35 cellular contexts compared by ENCODE assay signal in the genomic region with DNA sequence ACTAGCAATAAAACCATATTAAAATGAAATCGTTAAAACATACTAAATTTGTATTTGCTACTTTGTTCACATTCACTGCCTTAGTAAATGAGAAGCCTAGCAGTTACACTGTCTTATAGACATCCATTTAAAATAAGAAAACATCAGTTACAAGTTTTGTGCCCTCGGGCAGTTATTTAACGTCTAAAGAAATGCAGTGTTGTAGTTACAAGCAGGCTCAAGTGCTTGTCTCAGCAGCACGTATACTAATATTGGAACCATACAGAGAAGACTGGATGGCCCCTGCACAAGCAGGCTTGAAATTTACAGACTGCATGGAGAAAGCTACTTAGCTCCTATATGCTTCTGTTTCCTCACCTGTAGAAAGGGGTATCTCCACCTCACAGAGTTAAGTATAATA.
"Had no signal": no experiment of that assay in that cellular context is flagged by ENCODE, and none has a peak within 500 bp of the region (broad histone marks: within the 10 kb centered on the region; RNA-seq: fewer than 3 reads in every experiment).

No MANE protein-coding gene starts in this region.

- DNase-seq: activated B cell treated with CpG ODN at 0.5 μM for 24 hours; activated CD4-positive, alpha-beta memory T cell treated with anti-CD3 and anti-CD28 coated beads for 36 hours; activated CD4-positive, alpha-beta T cell treated with anti-CD3 and anti-CD28 coated beads for 4 hours; activated CD4-positive, alpha-beta T cell treated with anti-CD3 and anti-CD28 coated beads, Interleukin-2, amount 10 ng/mL, durations not matched to agents 24 days and 14 days; activated CD4-positive, alpha-beta T cell treated with anti-CD3 and anti-CD28 coated beads, Interleukin-2, amount 50 U/mL, for 1 hour; activated CD4-positive, alpha-beta T cell treated with anti-CD3 and anti-CD28 coated beads, Interleukin-2, amount 50 U/mL, for 4 hours; activated CD4-positive, CD25-positive, alpha-beta regulatory T cell treated with anti-CD3 and anti-CD28 coated beads, Interleukin-2, amount 50 U/mL, for 72 hours; activated CD8-positive, alpha-beta memory T cell treated with anti-CD3 and anti-CD28 coated beads, Interleukin-2, amount 50 U/mL, for 4 hours; activated CD8-positive, alpha-beta T cell treated with anti-CD3 and anti-CD28 coated beads for 36 hours; activated effector memory CD4-positive, alpha-beta T cell treated with anti-CD3 and anti-CD28 coated beads, Interleukin-2, amount 50 U/mL, for 16 hours; activated gamma-delta T cell treated with Interleukin-2 at 50 U/mL for 16 hours; activated naive CD4-positive, alpha-beta T cell; activated naive CD4-positive, alpha-beta T cell treated with anti-CD3 and anti-CD28 coated beads for 36 hours; activated naive CD4-positive, alpha-beta T cell treated with anti-CD3 and anti-CD28 coated beads, Interleukin-2, amount 50 U/mL, for 16 hours; activated naive CD8-positive, alpha-beta T cell treated with anti-CD3 and anti-CD28 coated beads for 36 hours; activated T-cell treated with anti-CD3 and anti-CD28 coated beads for 4 hours; activated T-cell treated with anti-CD3 and anti-CD28 coated beads, Interleukin-2, amount 50 U/mL, for 1 hour; activated T-cell treated with anti-CD3 and anti-CD28 coated beads, Interleukin-2, amount 50 U/mL, for 4 hours; activated T-cell treated with anti-CD3 and anti-CD28 coated beads, Interleukin-2, amount 50 U/mL, for 72 hours; adrenal gland; amniotic stem cell; aorta; body of pancreas; brain microvascular endothelial cell; caudate nucleus; cerebellar nuclear complex; T-helper 2 cell; T-helper 9 cell had no signal

- H3K27ac Mint-ChIP-seq: activated B cell treated with CpG ODN at 0.5 μM for 24 hours; activated CD4-positive, alpha-beta memory T cell treated with anti-CD3 and anti-CD28 coated beads for 36 hours; activated CD4-positive, alpha-beta T cell treated with anti-CD3 and anti-CD28 coated beads, Interleukin-2, amount 10 ng/mL, durations not matched to agents 24 days and 14 days; activated CD8-positive, alpha-beta T cell treated with anti-CD3 and anti-CD28 coated beads for 36 hours; activated naive CD4-positive, alpha-beta T cell treated with anti-CD3 and anti-CD28 coated beads for 36 hours; activated naive CD4-positive, alpha-beta T cell treated with anti-CD3 and anti-CD28 coated beads, Interleukin-2, amount 50 U/mL, for 72 hours; activated T-cell treated with anti-CD3 and anti-CD28 coated beads, Interleukin-2, amount 50 U/mL, for 72 hours; activated T-helper 1 cell treated with anti-CD3 and anti-CD28 coated beads, Interleukin-12 subunit alpha, Interleukin-12 subunit beta, Interleukin-2, Interleukin-4 antibody, amounts not matched to agents 30 ng/mL and 10 ng/mL and 1 ng/mL, durations not matched to agents 14 hours and 24 hours and 36 hours; activated T-helper 17 cell treated with anti-CD3 and anti-CD28 coated beads, Interleukin-2, amount 50 U/mL, for 72 hours; T-helper 2 cell treated with Interferon-gamma antibody and Interleukin-4, amounts not matched to agents 5 μg/mL and 100 μg/mL, for 36 hours had no signal

- H3K9me3 ChIP-seq: adrenal gland, body of pancreas had no signal

- ATAC-seq: activated CD8-positive, alpha-beta T cell treated with anti-CD3 and anti-CD28 coated beads for 36 hours; activated naive CD4-positive, alpha-beta T cell treated with anti-CD3 and anti-CD28 coated beads, Interleukin-2, amount 50 U/mL, for 72 hours; activated T-cell treated with anti-CD3 and anti-CD28 coated beads, Interleukin-2, amount 50 U/mL, for 4 hours; activated T-cell treated with anti-CD3 and anti-CD28 coated beads, Interleukin-2, amount 50 U/mL, for 72 hours; activated T-helper 17 cell treated with anti-CD3 and anti-CD28 coated beads, Interleukin-2, amount 50 U/mL, for 72 hours; body of pancreas had no signal

- H3K27me3 Mint-ChIP-seq: activated B cell treated with CpG ODN at 0.5 μM for 24 hours; activated CD4-positive, alpha-beta memory T cell treated with anti-CD3 and anti-CD28 coated beads for 36 hours; activated CD4-positive, alpha-beta T cell treated with anti-CD3 and anti-CD28 coated beads, Interleukin-2, amount 10 ng/mL, durations not matched to agents 24 days and 14 days; activated CD8-positive, alpha-beta T cell treated with anti-CD3 and anti-CD28 coated beads for 36 hours; activated naive CD8-positive, alpha-beta T cell treated with anti-CD3 and anti-CD28 coated beads for 36 hours; activated T-helper 17 cell treated with anti-CD3 and anti-CD28 coated beads, Interleukin-2, amount 50 U/mL, for 72 hours; central memory CD8-positive, alpha-beta T cell had no signal

- H3K4me3 Mint-ChIP-seq: activated B cell treated with CpG ODN at 0.5 μM for 24 hours; activated CD4-positive, alpha-beta memory T cell treated with anti-CD3 and anti-CD28 coated beads for 36 hours; activated CD4-positive, alpha-beta T cell treated with anti-CD3 and anti-CD28 coated beads, Interleukin-2, amount 10 ng/mL, durations not matched to agents 24 days and 14 days; activated CD8-positive, alpha-beta T cell treated with anti-CD3 and anti-CD28 coated beads for 36 hours; activated naive CD4-positive, alpha-beta T cell treated with anti-CD3 and anti-CD28 coated beads for 36 hours; activated naive CD8-positive, alpha-beta T cell treated with anti-CD3 and anti-CD28 coated beads for 36 hours; activated T-cell treated with anti-CD3 and anti-CD28 coated beads, Interleukin-2, amount 50 U/mL, for 4 hours; activated T-cell treated with anti-CD3 and anti-CD28 coated beads, Interleukin-2, amount 50 U/mL, for 72 hours; activated T-helper 1 cell treated with anti-CD3 and anti-CD28 coated beads, Interleukin-12 subunit alpha, Interleukin-12 subunit beta, Interleukin-2, Interleukin-4 antibody, amounts not matched to agents 30 ng/mL and 10 ng/mL and 1 ng/mL, durations not matched to agents 14 hours and 24 hours and 36 hours; activated T-helper 17 cell treated with anti-CD3 and anti-CD28 coated beads, Interleukin-2, amount 50 U/mL, for 72 hours; central memory CD8-positive, alpha-beta T cell; T-helper 2 cell treated with Interferon-gamma antibody and Interleukin-4, amounts not matched to agents 5 μg/mL and 100 μg/mL, for 36 hours had no signal

- FAIRE-seq: astrocyte, TTC549 had no signal

- H3K4me1 Mint-ChIP-seq: activated B cell treated with CpG ODN at 0.5 μM for 24 hours; activated naive CD8-positive, alpha-beta T cell treated with anti-CD3 and anti-CD28 coated beads for 36 hours; activated T-helper 17 cell treated with anti-CD3 and anti-CD28 coated beads, Interleukin-2, amount 50 U/mL, for 72 hours had no signal
